In the genomic region with DNA sequence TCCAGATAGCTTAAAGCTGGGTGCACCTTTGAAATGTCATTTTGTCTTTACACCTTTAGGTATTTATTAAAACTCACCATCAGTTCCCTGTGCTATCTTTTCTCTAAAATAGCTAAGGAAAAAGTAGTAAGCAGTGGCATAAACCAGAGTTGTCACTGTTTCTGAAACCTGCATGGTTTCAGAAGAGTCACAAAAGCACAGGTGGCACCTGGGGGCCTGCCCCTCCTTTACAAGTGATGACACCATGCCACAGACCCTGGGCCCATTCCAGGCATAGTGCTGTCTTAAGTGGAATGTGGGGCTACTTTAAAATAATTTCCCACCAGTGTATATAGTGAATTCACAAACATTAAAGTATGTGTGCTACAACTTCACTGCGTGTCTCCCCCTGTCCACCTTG, we compare ENCODE assay signal across 28 cellular contexts.
"Had no signal": no experiment of that assay in that cellular context is flagged by ENCODE, and none has a peak within 500 bp of the region (broad histone marks: within the 10 kb centered on the region; RNA-seq: fewer than 3 reads in every experiment).

No MANE protein-coding gene starts in this region.

- H3K9me3 ChIP-seq: breast epithelium, stomach, thyroid gland, upper lobe of left lung, vagina had no signal

- DNase-seq: activated CD4-positive, alpha-beta T cell treated with anti-CD3 and anti-CD28 coated beads for 1 hour; activated CD4-positive, alpha-beta T cell treated with anti-CD3 and anti-CD28 coated beads, Interleukin-2, amount 10 ng/mL, durations not matched to agents 7 days and 5 days; activated CD8-positive, alpha-beta T cell treated with anti-CD3 and anti-CD28 coated beads for 36 hours; activated naive CD4-positive, alpha-beta T cell; activated T-cell treated with anti-CD3 and anti-CD28 coated beads, Interleukin-2, amount 50 U/mL, for 4 hours; central memory CD4-positive, alpha-beta T cell; endodermal cell; foreskin fibroblast; head of caudate nucleus; hippocampal formation; immature natural killer cell; kidney; left colon; mesenchymal stem cell; naive thymus-derived CD8-positive, alpha-beta T cell; posterior cingulate gyrus; right cardiac atrium; stimulated activated CD4-positive, alpha-beta T cell treated with anti-CD3 and anti-CD28 coated beads, Interleukin-15, amount 100 ng/mL, for 24 hours; stimulated activated CD4-positive, alpha-beta T cell treated with anti-CD3 and anti-CD28 coated beads, Interleukin-2, amount 100 ng/mL, for 24 hours; stimulated activated naive B cell treated with anti-CD40 and anti-IgM and Interleukin-4, amounts not matched to agents 10 μg/mL and 1 μg/mL and 100 μg/mL, for 72 hours; stomach; thyroid gland; upper lobe of left lung had no signal

- H3K36me3 ChIP-seq: breast epithelium had no signal

- H3K27ac ChIP-seq: breast epithelium, stomach, thyroid gland, upper lobe of left lung, vagina had no signal

- H3K4me3 ChIP-seq: breast epithelium, stomach, thyroid gland, upper lobe of left lung, vagina had no signal

- H3K27me3 ChIP-seq: breast epithelium, stomach, thyroid gland, upper lobe of left lung, vagina had no signal

- H3K4me1 ChIP-seq: breast epithelium, vagina had no signal

- ATAC-seq: activated CD8-positive, alpha-beta T cell treated with anti-CD3 and anti-CD28 coated beads for 36 hours; activated naive CD4-positive, alpha-beta T cell treated with anti-CD3 and anti-CD28 coated beads, Interleukin-2, amount 50 U/mL, for 72 hours; activated T-cell treated with anti-CD3 and anti-CD28 coated beads, Interleukin-2, amount 50 U/mL, for 4 hours; esophagus mucosa; left colon; naive thymus-derived CD8-positive, alpha-beta T cell; right cardiac atrium; stimulated activated naive B cell treated with anti-CD40 and anti-IgM and Interleukin-4, amounts not matched to agents 10 μg/mL and 1 μg/mL and 100 μg/mL, for 72 hours; WTC11 had no signal
